23 cellular contexts compared by ENCODE assay signal in genomic region chr18:61589053-61589723, GRCh38.
DNase-seq lines count a peak whose midpoint lies in the region; ATAC-seq and TF ChIP-seq lines count a peak whose summit lies in the region.
"Had no signal": no experiment of that assay in that cellular context is flagged by ENCODE, and none has a peak within 500 bp of the region (broad histone marks: within the 10 kb centered on the region; RNA-seq: fewer than 3 reads in every experiment).

No MANE protein-coding gene starts in this region.

- peak overlapping the region; percentile 25; the same call in 1 of the 2 replicates for H2AFZ ChIP-seq in SK-N-SH (ENCODE audit: low read depth)

- H3K27me3 Mint-ChIP-seq in activated T-helper 1 cell treated with anti-CD3 and anti-CD28 coated beads, Interleukin-12 subunit alpha, Interleukin-12 subunit beta, Interleukin-2, Interleukin-4 antibody, amounts not matched to agents 30 ng/mL and 10 ng/mL and 1 ng/mL, durations not matched to agents 14 hours and 24 hours and 36 hours (ENCODE audit: insufficient read depth): peaks cover 8% of the 10 kb centered on the region

- TF ChIP-seq CTCF in SK-N-SH (IDR thresholded peaks at IDR 0.05) (no peak), vagina (IDR thresholded peaks at IDR 0.05) (no peak)

- POLR2A ChIA-PET in SK-N-SH (lab: Yijun Ruan, JAX): no interaction called here

- H3K27ac ChIP-seq in right cardiac atrium (ENCODE audit: low read length) (no peak overlapping the region), SK-N-SH (ENCODE audit: low read depth in 2 of 2, low read length in 1 of 2) (peak overlapping the region in 1 of 2 experiments; percentile 36; a peak in 2 of 4 replicates), vagina (peak overlapping the region; percentile 28)
- H3K27ac ChIP-seq: cardiac muscle cell, gastroesophageal sphincter, KMS-11, right lobe of liver had no signal

- H3K9me2 ChIP-seq in SK-N-SH: no peaks in the 10 kb centered on the region

- peaks cover 12% of the 10 kb centered on the region for H3F3A ChIP-seq in SK-N-SH (replicated peaks; ENCODE audit: insufficient read depth)

- H3K9me3 ChIP-seq in right cardiac atrium (ENCODE audit: control insufficient read depth, low read length) (no peaks in the 10 kb centered on the region), SK-N-SH (no peaks in the 10 kb centered on the region), vagina (no peaks in the 10 kb centered on the region)
- H3K9me3 ChIP-seq: gastroesophageal sphincter, right lobe of liver had no signal

- no peak for TF ChIP-seq POLR2A in vagina (IDR thresholded peaks at IDR 0.05)

- 70% methylated on average over 6 of the region's 6 CpGs for WGBS in right cardiac atrium
- WGBS in SK-N-SH (ENCODE audit: low lambda C conversion rate): 73% methylated on average over 6 of the region's 6 CpGs

- intact Hi-C loops in right cardiac atrium (cut with DNase I): loop anchor here in 2 of 4 donors (10.0 kb wide), 2 partner anchors 46 to 306 kb away; partner anchors contain the start of gene RNF152 (in 1 of the 2)
- intact Hi-C loops in cardiac septum (cut with DNase I): no loop called here
- intact Hi-C loops in vagina (cut with DNase I): no loop called here
- intact Hi-C loops in activated T-helper 1 cell treated with anti-CD3 and anti-CD28 coated beads, Interleukin-12 subunit alpha, Interleukin-12 subunit beta, Interleukin-2, Interleukin-4 antibody, amounts not matched to agents 30 ng/mL and 10 ng/mL and 1 ng/mL, durations not matched to agents 14 hours and 24 hours and 36 hours (cut with micrococcal nuclease): no loop called here

- H3K36me3 ChIP-seq in SK-N-SH (replicated peaks in 1 of 2; ENCODE audit: control insufficient read depth in 1 of 2, insufficient read depth in 2 of 2, low read length in 1 of 2) (no peaks in the 10 kb centered on the region), vagina (no peaks in the 10 kb centered on the region)
- H3K36me3 ChIP-seq: cardiac muscle cell, gastroesophageal sphincter, right lobe of liver had no signal

- TF ChIP-seq RAD21 in SK-N-SH (IDR thresholded peaks at IDR 0.05; ENCODE audit: low read length): no peak

- H3K4me1 ChIP-seq in right cardiac atrium (ENCODE audit: control insufficient read depth, insufficient read depth, low read length) (no peaks in the 10 kb centered on the region), SK-N-SH (ENCODE audit: control insufficient read depth in 1 of 2, insufficient read depth in 2 of 2, low read depth in 1 of 2, low read length in 1 of 2) (peaks cover 0 to 25% of the 10 kb centered on the region in 2 experiments; a peak in 2 of 4 replicates), vagina (peaks cover 12% of the 10 kb centered on the region)
- H3K4me1 ChIP-seq: gastroesophageal sphincter had no signal

- H3K4me3 ChIP-seq in right cardiac atrium (ENCODE audit: low read length) (no peak overlapping the region), SK-N-SH (ENCODE audit: low read depth in 2 of 2, low read length in 1 of 2) (no peak overlapping the region), vagina (no peak overlapping the region)
- H3K4me3 ChIP-seq: cardiac muscle cell, gastroesophageal sphincter, right lobe of liver had no signal

- no peaks in the 10 kb centered on the region for H3K4me1 Mint-ChIP-seq in activated T-helper 1 cell treated with anti-CD3 and anti-CD28 coated beads, Interleukin-12 subunit alpha, Interleukin-12 subunit beta, Interleukin-2, Interleukin-4 antibody, amounts not matched to agents 30 ng/mL and 10 ng/mL and 1 ng/mL, durations not matched to agents 14 hours and 24 hours and 36 hours (ENCODE audit: low read depth)
- H3K4me1 Mint-ChIP-seq: CD4-positive, CD25-positive, alpha-beta regulatory T cell; memory B cell; naive B cell had no signal

- H3K4me3 Mint-ChIP-seq in activated T-helper 1 cell treated with anti-CD3 and anti-CD28 coated beads, Interleukin-12 subunit alpha, Interleukin-12 subunit beta, Interleukin-2, Interleukin-4 antibody, amounts not matched to agents 30 ng/mL and 10 ng/mL and 1 ng/mL, durations not matched to agents 14 hours and 24 hours and 36 hours: no peak overlapping the region
- H3K4me3 Mint-ChIP-seq: activated CD4-positive, alpha-beta memory T cell treated with anti-CD3 and anti-CD28 coated beads for 36 hours; CD4-positive, CD25-positive, alpha-beta regulatory T cell; memory B cell; naive B cell had no signal

- TF ChIP-seq EP300 in SK-N-SH (IDR thresholded peaks at IDR 0.05; ENCODE audit: borderline replicate concordance in 1 of 2, low read depth in 1 of 2, low read length in 1 of 2): no peak

- H3K79me2 ChIP-seq in SK-N-SH (ENCODE audit: insufficient read depth): no peaks in the 10 kb centered on the region

- DNase-seq in right cardiac atrium (peak in 2 of 3 donors; percentile 22 to 50), cardiac septum (ENCODE audit: low spot score) (no peak), SK-N-SH (no peak), vagina (ENCODE audit: extremely low spot score in 2 of 2) (no peak)
- no peak for DNase-seq in activated naive CD4-positive, alpha-beta T cell treated with anti-CD3 and anti-CD28 coated beads, Interleukin-2, amount 50 U/mL, for 72 hours (ENCODE audit: low spot score in 2 of 2)
- DNase-seq in activated T-helper 1 cell treated with anti-CD3 and anti-CD28 coated beads, Interleukin-12 subunit alpha, Interleukin-12 subunit beta, Interleukin-2, Interleukin-4 antibody, amounts not matched to agents 30 ng/mL and 10 ng/mL and 1 ng/mL, durations not matched to agents 14 hours and 24 hours and 36 hours (ENCODE audit: low spot score): no peak
- DNase-seq: activated CD4-positive, alpha-beta memory T cell treated with anti-CD3 and anti-CD28 coated beads for 36 hours; activated CD4-positive, CD25-positive, alpha-beta regulatory T cell; activated T-cell treated with anti-CD3 and anti-CD28 coated beads for 4 hours; CD4-positive, CD25-positive, alpha-beta regulatory T cell; DMS 273 treated with DMSO at 0.1 percent for 48 hours; naive B cell; NCI-H526; occipital lobe; right lobe of liver; SHP77 treated with DMSO at 0.1 percent for 48 hours; stimulated activated CD4-positive, alpha-beta T cell treated with anti-CD3 and anti-CD28 coated beads, Interleukin-15, amount 100 ng/mL, for 24 hours had no signal

- no peaks in the 10 kb centered on the region for H4K20me1 ChIP-seq in SK-N-SH (ENCODE audit: insufficient read depth)

- H3K27me3 ChIP-seq in right cardiac atrium (ENCODE audit: control insufficient read depth, insufficient read depth) (no peaks in the 10 kb centered on the region), SK-N-SH (ENCODE audit: insufficient read depth) (no peaks in the 10 kb centered on the region), vagina (no peaks in the 10 kb centered on the region)
- H3K27me3 ChIP-seq: cardiac muscle cell, gastroesophageal sphincter, right lobe of liver had no signal

- H3K27ac Mint-ChIP-seq in activated naive CD4-positive, alpha-beta T cell treated with anti-CD3 and anti-CD28 coated beads, Interleukin-2, amount 50 U/mL, for 72 hours: no peak overlapping the region
- no peak overlapping the region for H3K27ac Mint-ChIP-seq in activated T-helper 1 cell treated with anti-CD3 and anti-CD28 coated beads, Interleukin-12 subunit alpha, Interleukin-12 subunit beta, Interleukin-2, Interleukin-4 antibody, amounts not matched to agents 30 ng/mL and 10 ng/mL and 1 ng/mL, durations not matched to agents 14 hours and 24 hours and 36 hours
- H3K27ac Mint-ChIP-seq: activated CD4-positive, alpha-beta memory T cell treated with anti-CD3 and anti-CD28 coated beads for 36 hours; CD4-positive, CD25-positive, alpha-beta regulatory T cell; memory B cell; naive B cell had no signal

- H3K9me3 Mint-ChIP-seq in activated naive CD4-positive, alpha-beta T cell treated with anti-CD3 and anti-CD28 coated beads, Interleukin-2, amount 50 U/mL, for 72 hours: no peaks in the 10 kb centered on the region
- H3K9me3 Mint-ChIP-seq in activated T-helper 1 cell treated with anti-CD3 and anti-CD28 coated beads, Interleukin-12 subunit alpha, Interleukin-12 subunit beta, Interleukin-2, Interleukin-4 antibody, amounts not matched to agents 30 ng/mL and 10 ng/mL and 1 ng/mL, durations not matched to agents 14 hours and 24 hours and 36 hours: no peaks in the 10 kb centered on the region
- H3K9me3 Mint-ChIP-seq: activated CD4-positive, alpha-beta memory T cell treated with anti-CD3 and anti-CD28 coated beads for 36 hours had no signal

- H3K4me2 ChIP-seq in SK-N-SH: peak overlapping the region; percentile 10
- H3K4me2 ChIP-seq: KMS-11 had no signal

- H3K9ac ChIP-seq in SK-N-SH: no peak overlapping the region
- H3K9ac ChIP-seq: KMS-11 had no signal

- CTCF ChIA-PET in SK-N-SH (lab: Yijun Ruan, JAX): interaction anchor here (4.9 kb wide), 1 partner anchor 542 kb away, joined by 22 read pairs; no protein-coding TSS in a partner anchor

- ATAC-seq in right cardiac atrium: peak in 1 of 2 donors; percentile 43
- ATAC-seq in esophagus mucosa: peak; percentile 67
- ATAC-seq in GM21786 (IDR thresholded peaks at IDR 0.05; ENCODE audit: unreplicated experiment): no peak
- ATAC-seq in activated naive CD4-positive, alpha-beta T cell treated with anti-CD3 and anti-CD28 coated beads, Interleukin-2, amount 50 U/mL, for 72 hours: no peak
- ATAC-seq: gastroesophageal sphincter had no signal

- no peaks in the 10 kb centered on the region for H3K36me3 Mint-ChIP-seq in activated naive CD4-positive, alpha-beta T cell treated with anti-CD3 and anti-CD28 coated beads, Interleukin-2, amount 50 U/mL, for 72 hours
- no peaks in the 10 kb centered on the region for H3K36me3 Mint-ChIP-seq in activated T-helper 1 cell treated with anti-CD3 and anti-CD28 coated beads, Interleukin-12 subunit alpha, Interleukin-12 subunit beta, Interleukin-2, Interleukin-4 antibody, amounts not matched to agents 30 ng/mL and 10 ng/mL and 1 ng/mL, durations not matched to agents 14 hours and 24 hours and 36 hours (ENCODE audit: low read depth)
- H3K36me3 Mint-ChIP-seq: activated CD4-positive, alpha-beta memory T cell treated with anti-CD3 and anti-CD28 coated beads for 36 hours; CD4-positive, CD25-positive, alpha-beta regulatory T cell; memory B cell; naive B cell had no signal

TF ChIP-seq in SK-N-SH, 30 proteins besides CTCF, POLR2A, EP300 and RAD21:
- no peak for TF ChIP-seq JUND (IDR thresholded peaks at IDR 0.05)
- TF ChIP-seq NRF1 (IDR thresholded peaks at IDR 0.05; ENCODE audit: low read depth, low read length): no peak

Comparison
In these comparisons a context has a peak if more than half of its experiments do, and no peak if none do; other contexts are left out.
1. DNase-seq: peak in right cardiac atrium (2 of 3); none in cardiac septum (single experiment), SK-N-SH (single experiment), vagina (0 of 2), activated naive CD4-positive, alpha-beta T cell treated with anti-CD3 and anti-CD28 coated beads, Interleukin-2, amount 50 U/mL, for 72 hours (0 of 2) and activated T-helper 1 cell treated with anti-CD3 and anti-CD28 coated beads, Interleukin-12 subunit alpha, Interleukin-12 subunit beta, Interleukin-2, Interleukin-4 antibody, amounts not matched to agents 30 ng/mL and 10 ng/mL and 1 ng/mL, durations not matched to agents 14 hours and 24 hours and 36 hours (single experiment).